1 cellular context compared by ENCODE assay signal in genomic region chr17:68213428-68214411, GRCh38.
TF ChIP-seq lines count a peak whose summit lies in the region.

No MANE protein-coding gene starts in this region.

TF ChIP-seq in K562, 482 proteins besides CTCF, POLR2A, EP300 and RAD21 (continued from another document):
- TF ChIP-seq ZNF512 (tag; IDR thresholded peaks at IDR 0.05) = peak; percentile 58
TF ChIP-seq in K562: peak in this region for 48; not testable (repeated sequence) for 434.
